Comparison of ENCODE assay signal across 8 cellular contexts in the genomic region with DNA sequence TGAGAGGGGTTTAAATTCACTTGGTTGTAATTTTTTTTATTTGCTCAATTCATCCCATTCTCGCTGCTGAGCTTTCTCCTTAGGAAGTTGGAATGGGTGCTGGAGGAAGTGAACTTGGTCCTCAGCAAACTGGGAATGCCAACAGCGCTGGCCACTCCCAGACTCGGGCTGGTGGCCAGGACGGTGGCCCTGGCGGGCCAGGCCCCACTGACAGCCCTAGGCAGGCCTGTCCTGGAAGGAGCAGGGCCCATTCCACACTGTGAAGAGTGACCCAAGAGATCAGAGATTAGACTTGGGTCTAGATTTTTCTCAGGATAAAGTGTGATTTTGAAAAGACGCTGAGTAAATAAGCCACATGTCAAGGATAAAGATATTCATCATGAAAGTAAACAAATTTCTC.
DNase-seq lines count a peak whose midpoint lies in the region; ATAC-seq and TF ChIP-seq lines count a peak whose summit lies in the region.

No MANE protein-coding gene starts in this region.

- no peak for DNase-seq in stimulated activated naive CD8-positive, alpha-beta T cell treated with anti-CD3 and anti-CD28 coated beads, Interleukin-15, amount 100 ng/mL, for 72 hours
- DNase-seq in effector memory CD8-positive, alpha-beta T cell: no peak
- DNase-seq in naive B cell (no peak), NCI-H1694 treated with DMSO at 0.1 percent for 48 hours (lab: John Stamatoyannopoulos, UW) (no peak), AG08395 (ENCODE audit: low spot score) (no peak), GM13976 (ENCODE audit: low spot score) (no peak), SKM-1 treated with dmso at 0.1 percent for 144 hours (lab: John Stamatoyannopoulos, UW; ENCODE audit: unreplicated experiment) (no peak)

- TF ChIP-seq CTCF in GM13976 (IDR thresholded peaks at IDR 0.05; ENCODE audit: borderline replicate concordance, control extremely low read depth, extremely low read depth, insufficient read depth, missing control alignments): no peak

- no peaks in the 10 kb centered on the region for H3K9me3 Mint-ChIP-seq in stimulated activated naive CD8-positive, alpha-beta T cell treated with anti-CD3 and anti-CD28 coated beads, Interleukin-15, Interleukin-2, amounts not matched to agents 100 ng/mL and 50 ng/mL, for 24 hours
- H3K9me3 Mint-ChIP-seq in stimulated activated naive CD8-positive, alpha-beta T cell treated with anti-CD3 and anti-CD28 coated beads, Interleukin-15, amount 100 ng/mL, for 72 hours: no peaks in the 10 kb centered on the region
- no peaks in the 10 kb centered on the region for H3K9me3 Mint-ChIP-seq in effector memory CD8-positive, alpha-beta T cell
- H3K9me3 Mint-ChIP-seq in naive B cell: peaks cover 0 to 2% (median 0%) of the 10 kb centered on the region in 7 donors

- H3K4me3 Mint-ChIP-seq in stimulated activated naive CD8-positive, alpha-beta T cell treated with anti-CD3 and anti-CD28 coated beads, Interleukin-15, Interleukin-2, amounts not matched to agents 100 ng/mL and 50 ng/mL, for 24 hours: no peak overlapping the region
- H3K4me3 Mint-ChIP-seq in stimulated activated naive CD8-positive, alpha-beta T cell treated with anti-CD3 and anti-CD28 coated beads, Interleukin-15, amount 100 ng/mL, for 72 hours: peak overlapping the region in 1 of 2 donors; percentile 49
- peak overlapping the region; percentile 96 to 99 for H3K4me3 Mint-ChIP-seq in effector memory CD8-positive, alpha-beta T cell
- peak overlapping the region in 5 of 8 donors; percentile 25 to 78 (median 76) for H3K4me3 Mint-ChIP-seq in naive B cell

- peaks cover 22% of the 10 kb centered on the region for H3K27me3 Mint-ChIP-seq in stimulated activated naive CD8-positive, alpha-beta T cell treated with anti-CD3 and anti-CD28 coated beads, Interleukin-15, Interleukin-2, amounts not matched to agents 100 ng/mL and 50 ng/mL, for 24 hours
- peaks cover 31% of the 10 kb centered on the region for H3K27me3 Mint-ChIP-seq in stimulated activated naive CD8-positive, alpha-beta T cell treated with anti-CD3 and anti-CD28 coated beads, Interleukin-15, amount 100 ng/mL, for 72 hours
- H3K27me3 Mint-ChIP-seq in effector memory CD8-positive, alpha-beta T cell: no peaks in the 10 kb centered on the region
- peaks cover 75 to 94% (median 76%) of the 10 kb centered on the region in 3 donors for H3K27me3 Mint-ChIP-seq in naive B cell

- in situ Hi-C loops in GM13976 (cut with MboI; ENCODE audit: low sequenced_read_pairs, unreplicated experiment): no loop called here

- H3K36me3 Mint-ChIP-seq in stimulated activated naive CD8-positive, alpha-beta T cell treated with anti-CD3 and anti-CD28 coated beads, Interleukin-15, Interleukin-2, amounts not matched to agents 100 ng/mL and 50 ng/mL, for 24 hours (ENCODE audit: low read depth): peaks cover 3% of the 10 kb centered on the region
- peaks cover 11% of the 10 kb centered on the region for H3K36me3 Mint-ChIP-seq in effector memory CD8-positive, alpha-beta T cell (ENCODE audit: insufficient read depth)
- no peaks in the 10 kb centered on the region for H3K36me3 Mint-ChIP-seq in naive B cell

- H3K27ac Mint-ChIP-seq in stimulated activated naive CD8-positive, alpha-beta T cell treated with anti-CD3 and anti-CD28 coated beads, Interleukin-15, Interleukin-2, amounts not matched to agents 100 ng/mL and 50 ng/mL, for 24 hours: peak overlapping the region; percentile 3
- H3K27ac Mint-ChIP-seq in stimulated activated naive CD8-positive, alpha-beta T cell treated with anti-CD3 and anti-CD28 coated beads, Interleukin-15, amount 100 ng/mL, for 72 hours: peak overlapping the region in 1 of 2 donors; percentile 23
- peak overlapping the region; percentile 87 to 98 for H3K27ac Mint-ChIP-seq in effector memory CD8-positive, alpha-beta T cell
- peak overlapping the region in 2 of 6 donors; percentile 39 to 93 for H3K27ac Mint-ChIP-seq in naive B cell

- no peak for ATAC-seq in stimulated activated naive CD8-positive, alpha-beta T cell treated with anti-CD3 and anti-CD28 coated beads, Interleukin-15, amount 100 ng/mL, for 72 hours
- ATAC-seq in effector memory CD8-positive, alpha-beta T cell (replicated peaks): no peak
- ATAC-seq in naive B cell (ENCODE audit: low read depth in 2 of 2): no peak

- peaks cover 87% of the 10 kb centered on the region for H3K4me1 Mint-ChIP-seq in stimulated activated naive CD8-positive, alpha-beta T cell treated with anti-CD3 and anti-CD28 coated beads, Interleukin-15, Interleukin-2, amounts not matched to agents 100 ng/mL and 50 ng/mL, for 24 hours (ENCODE audit: low read depth)
- peaks cover 78% of the 10 kb centered on the region for H3K4me1 Mint-ChIP-seq in stimulated activated naive CD8-positive, alpha-beta T cell treated with anti-CD3 and anti-CD28 coated beads, Interleukin-15, amount 100 ng/mL, for 72 hours
- peaks cover 62 to 76% of the 10 kb centered on the region in 2 donors for H3K4me1 Mint-ChIP-seq in effector memory CD8-positive, alpha-beta T cell (ENCODE audit: low read depth in 2 of 2)
- H3K4me1 Mint-ChIP-seq in naive B cell: peaks cover 53 to 76% (median 59%) of the 10 kb centered on the region in 3 donors
